In genomic region chr2:64678771-64679615, GRCh38 we compare ENCODE assay signal across 14 cellular contexts. TPM values are rescaled to one million over a fixed set of nuclear protein-coding genes. Genes with fewer than 3 reads are reported as not detected.
DNase-seq lines count a peak whose midpoint lies in the region; ATAC-seq and TF ChIP-seq lines count a peak whose summit lies in the region.
"Had no signal": no experiment of that assay in that cellular context is flagged by ENCODE, and none has a peak within 500 bp of the region (broad histone marks: within the 10 kb centered on the region; RNA-seq: fewer than 3 reads in every experiment).

No MANE protein-coding gene starts in this region.

- dilution Hi-C loops in IMR-90 (cut with HindIII; ENCODE audit: low sequenced_read_pairs, unreplicated experiment) = no loop called here

- H2BK20ac ChIP-seq in IMR-90 (ENCODE audit: low read depth, low read length) = no peak overlapping the region

- POLR2A ChIA-PET in IMR-90 (lab: Charles Lee; ENCODE audit: unreplicated experiment) = no interaction called here
- POLR2A ChIA-PET in activated naive CD8-positive, alpha-beta T cell treated with anti-CD3 and anti-CD28 coated beads, Interleukin-2, amount 10 ng/mL, durations not matched to agents 7 days and 5 days (lab: Charles Lee) = interaction anchor here (0.8 to 1.9 kb wide), 3 partner anchors 24 to 27 kb away, joined by 3 to 7 read pairs (median 3); partner anchors contain the start of gene SERTAD2

- no peak overlapping the region for H2BK120ac ChIP-seq in IMR-90 (ENCODE audit: low read depth, low read length)

- peaks cover 9% of the 10 kb centered on the region for H3K36me3 Mint-ChIP-seq in activated naive CD8-positive, alpha-beta T cell treated with anti-CD3 and anti-CD28 coated beads, Interleukin-2, amount 10 ng/mL, durations not matched to agents 7 days and 5 days
- H3K36me3 Mint-ChIP-seq in nephron (ENCODE audit: low read depth) = no peaks in the 10 kb centered on the region
- H3K36me3 Mint-ChIP-seq: naive B cell had no signal

- no peak overlapping the region for H3K9ac ChIP-seq in IMR-90 (ENCODE audit: low read depth, low read length)
- H3K9ac ChIP-seq: BLaER1 treated with 17β-estradiol and CSF1 and Interleukin-3, amounts not matched to agents 10 nM and 100 nM had no signal

- H3K36me3 ChIP-seq in IMR-90 (ENCODE audit: control insufficient read depth, insufficient read depth, low read length) = no peaks in the 10 kb centered on the region
- H3K36me3 ChIP-seq: BLaER1 treated with 17β-estradiol and CSF1 and Interleukin-3, amounts not matched to agents 10 nM and 100 nM; heart left ventricle; transverse colon had no signal

- peak overlapping the region; percentile 41 for H3K4me3 Mint-ChIP-seq in activated naive CD8-positive, alpha-beta T cell treated with anti-CD3 and anti-CD28 coated beads, Interleukin-2, amount 10 ng/mL, durations not matched to agents 7 days and 5 days
- peak overlapping the region in 1 of 3 experiments; percentile 25 for H3K4me3 Mint-ChIP-seq in nephron
- H3K4me3 Mint-ChIP-seq: naive B cell had no signal

- H3K4me1 ChIP-seq in IMR-90 (ENCODE audit: control insufficient read depth, insufficient read depth, low read length) = peaks cover 2% of the 10 kb centered on the region; the same call in 1 of the 2 replicates

- BruUV-seq in IMR-90 (replicated peaks; lab: Mats Ljungman, UMichigan) = no TSS peak

- no peak overlapping the region for H3K56ac ChIP-seq in IMR-90 (ENCODE audit: extremely low read depth, insufficient read depth, low read length)

- no peaks in the 10 kb centered on the region for H4K20me1 ChIP-seq in IMR-90 (ENCODE audit: insufficient read depth, low read length)
- H4K20me1 ChIP-seq: BLaER1 treated with 17β-estradiol and CSF1 and Interleukin-3, amounts not matched to agents 10 nM and 100 nM had no signal

- H3K4ac ChIP-seq in IMR-90 (ENCODE audit: low read depth, low read length) = no peak overlapping the region

- H4K8ac ChIP-seq in IMR-90 (ENCODE audit: low read depth in 2 of 2, low read length in 2 of 2) = no peak overlapping the region

- no peak overlapping the region for H2BK5ac ChIP-seq in IMR-90 (ENCODE audit: low read depth, low read length, poor library complexity, severe bottlenecking)

- no peak overlapping the region for H2AFZ ChIP-seq in IMR-90 (replicated peaks; ENCODE audit: low read length, poor library complexity)

- TF ChIP-seq CTCF in IMR-90 (conservative IDR thresholded peaks at IDR 0.05; ENCODE audit: low read depth, low read length) (no peak), nephron (IDR thresholded peaks at IDR 0.05; ENCODE audit: unreplicated experiment in 3 of 3) (no peak)

- no peaks in the 10 kb centered on the region for H3K27me3 Mint-ChIP-seq in activated naive CD8-positive, alpha-beta T cell treated with anti-CD3 and anti-CD28 coated beads, Interleukin-2, amount 10 ng/mL, durations not matched to agents 7 days and 5 days
- no peaks in the 10 kb centered on the region for H3K27me3 Mint-ChIP-seq in nephron (ENCODE audit: low read depth)
- H3K27me3 Mint-ChIP-seq: naive B cell had no signal

- no peak overlapping the region for H3K18ac ChIP-seq in IMR-90 (ENCODE audit: low read depth, low read length)

- no peak overlapping the region for H3K23ac ChIP-seq in IMR-90 (ENCODE audit: low read depth, low read length)

- ATAC-seq in GM18909 (IDR thresholded peaks at IDR 0.05; ENCODE audit: poor library complexity, unreplicated experiment) = peak; percentile 47
- 0 out of 2 replicates have a peak, but pooled peaks have one; percentile 21 for ATAC-seq in IMR-90 (ENCODE audit: low read depth)
- no peak for ATAC-seq in activated naive CD8-positive, alpha-beta T cell treated with anti-CD3 and anti-CD28 coated beads, Interleukin-2, amount 10 ng/mL, durations not matched to agents 7 days and 5 days (ENCODE audit: low read depth)
- ATAC-seq in GM21723 (IDR thresholded peaks at IDR 0.05; ENCODE audit: unreplicated experiment) = no peak
- no peak for ATAC-seq in HG03139 (IDR thresholded peaks at IDR 0.05; ENCODE audit: unreplicated experiment)
- ATAC-seq: heart left ventricle, left colon had no signal

- no peak for TF ChIP-seq POLR2A in IMR-90 (IDR thresholded peaks at IDR 0.05; ENCODE audit: low read depth, low read length)

- H3K9me3 Mint-ChIP-seq in activated naive CD8-positive, alpha-beta T cell treated with anti-CD3 and anti-CD28 coated beads, Interleukin-2, amount 10 ng/mL, durations not matched to agents 7 days and 5 days = no peaks in the 10 kb centered on the region
- no peaks in the 10 kb centered on the region for H3K9me3 Mint-ChIP-seq in nephron
- H3K9me3 Mint-ChIP-seq: naive B cell had no signal

- H3K79me1 ChIP-seq in IMR-90 (ENCODE audit: low read depth in 1 of 2, low read length in 2 of 2) = no peaks in the 10 kb centered on the region; a peak in 1 of 4 replicates

- H3K9me1 ChIP-seq in IMR-90 (ENCODE audit: insufficient read depth, low read length) = no peaks in the 10 kb centered on the region

- CTCF ChIA-PET in IMR-90 (lab: Yijun Ruan, JAX) = interaction anchor here (1.1 kb wide), 1 partner anchor 11 kb away, joined by 3 read pairs; no protein-coding TSS in a partner anchor

- no peak overlapping the region for H3K14ac ChIP-seq in IMR-90 (replicated peaks; ENCODE audit: low read depth, low read length)

- intact Hi-C loops in IMR-90 (cut with micrococcal nuclease) = no loop called here

- no peak overlapping the region for H3K4me2 ChIP-seq in IMR-90 (ENCODE audit: low read depth, low read length)

- no peak overlapping the region for H4K5ac ChIP-seq in IMR-90 (ENCODE audit: low read depth, low read length)

- DNase-seq in IMR-90 = no peak
- no peak for DNase-seq in activated naive CD8-positive, alpha-beta T cell treated with anti-CD3 and anti-CD28 coated beads, Interleukin-2, amount 10 ng/mL, durations not matched to agents 7 days and 5 days
- DNase-seq in activated naive CD4-positive, alpha-beta T cell treated with Interleukin-2 at 50 U/mL for 16 hours = no peak
- DNase-seq: heart left ventricle, left colon, naive B cell, NCI-H1092, transverse colon had no signal

- H3K4me3 ChIP-seq in IMR-90 (ENCODE audit: insufficient read depth, low read depth, low read length) = no peak overlapping the region
- H3K4me3 ChIP-seq: BLaER1 treated with 17β-estradiol and CSF1 and Interleukin-3, amounts not matched to agents 10 nM and 100 nM; heart left ventricle; transverse colon had no signal

- H4K91ac ChIP-seq in IMR-90 (ENCODE audit: insufficient read depth, low read depth, low read length) = no peak overlapping the region

- no peaks in the 10 kb centered on the region for H3K9me3 ChIP-seq in IMR-90 (ENCODE audit: control insufficient read depth, insufficient read depth, low read length)
- H3K9me3 ChIP-seq: BLaER1 treated with 17β-estradiol and CSF1 and Interleukin-3, amounts not matched to agents 10 nM and 100 nM; heart left ventricle; transverse colon had no signal

- H3K27me3 ChIP-seq in IMR-90 (ENCODE audit: control insufficient read depth, insufficient read depth, low read length) = no peaks in the 10 kb centered on the region
- H3K27me3 ChIP-seq: BLaER1 treated with 17β-estradiol and CSF1 and Interleukin-3, amounts not matched to agents 10 nM and 100 nM; heart left ventricle; transverse colon had no signal

- no peak for TF ChIP-seq RAD21 in IMR-90 (IDR thresholded peaks at IDR 0.05; ENCODE audit: low read length)

- H3K27ac Mint-ChIP-seq in activated naive CD8-positive, alpha-beta T cell treated with anti-CD3 and anti-CD28 coated beads, Interleukin-2, amount 10 ng/mL, durations not matched to agents 7 days and 5 days = peak overlapping the region; percentile 67
- H3K27ac Mint-ChIP-seq in nephron = peak overlapping the region; percentile 73 to 85 (median 77)

- peaks cover 31% of the 10 kb centered on the region for H3K4me1 Mint-ChIP-seq in activated naive CD8-positive, alpha-beta T cell treated with anti-CD3 and anti-CD28 coated beads, Interleukin-2, amount 10 ng/mL, durations not matched to agents 7 days and 5 days
- H3K4me1 Mint-ChIP-seq in nephron = peaks cover 44% of the 10 kb centered on the region

- no peak overlapping the region for H2AK9ac ChIP-seq in IMR-90 (replicated peaks; ENCODE audit: low read depth, low read length, poor library complexity)

- in situ Hi-C loops in IMR-90 (cut with MboI; ENCODE audit: low sequenced_read_pairs) = no loop called here

- no peak overlapping the region for H2AK5ac ChIP-seq in IMR-90 (ENCODE audit: low read depth, low read length)

- H2BK15ac ChIP-seq in IMR-90 (ENCODE audit: low read depth, low read length) = no peak overlapping the region

- H3K27ac ChIP-seq in IMR-90 (ENCODE audit: insufficient read depth, low read length) = no peak overlapping the region
- H3K27ac ChIP-seq: BLaER1 treated with 17β-estradiol and CSF1 and Interleukin-3, amounts not matched to agents 10 nM and 100 nM; transverse colon; VCaP had no signal

- no CpG with 5 or more reads among the region's 3 CpGs for WGBS in IMR-90 (ENCODE audit: extremely low coverage in 2 of 2, insufficient read length in 1 of 2), 2 experiments

TF ChIP-seq in IMR-90, 13 proteins besides CTCF, POLR2A, EP300 and RAD21 (continues in another document):
- TF ChIP-seq SMC3 (IDR thresholded peaks at IDR 0.05; ENCODE audit: low read depth, low read length) (no peak), ELK1 (IDR thresholded peaks at IDR 0.05; ENCODE audit: borderline replicate concordance, low read depth, low read length) (no peak), MAZ (IDR thresholded peaks at IDR 0.05; ENCODE audit: borderline replicate concordance, low read depth, low read length) (no peak), FOS (IDR thresholded peaks at IDR 0.05; ENCODE audit: low read depth, low read length) (no peak), MAFK (IDR thresholded peaks at IDR 0.05; ENCODE audit: low read depth, low read length) (no peak)

RNA-seq across cellular contexts. Expression of gene SERTAD2, which starts 25.3 kb away (rescaled TPM):
- total RNA-seq in IMR-90 (2012; rRNA removed) = 5.0 and 6.7 TPM in 2 replicates
- polyA plus RNA-seq in IMR-90 (2012; rRNA removed) = 11.0 and 12.7 TPM in 2 replicates
- polyA plus RNA-seq in IMR-90 (2012; cell fraction: cytosol; rRNA removed) = 5.3 and 11.9 TPM in 2 replicates
- 6.0 TPM in 2 replicates for polyA plus RNA-seq in IMR-90 (2012; cell fraction: nucleus; rRNA removed; ENCODE audit: low replicate concordance)
- total RNA-seq in activated naive CD8-positive, alpha-beta T cell treated with anti-CD3 and anti-CD28 coated beads, Interleukin-2, amount 10 ng/mL, durations not matched to agents 7 days and 5 days = 10 to 100 TPM; 27.0 to 27.7 TPM

Comparison
In these comparisons a context has a peak if more than half of its experiments do, and no peak if none do; other contexts are left out.
1. ATAC-seq: peak in GM18909 (single experiment) and IMR-90 (single experiment); none in activated naive CD8-positive, alpha-beta T cell treated with anti-CD3 and anti-CD28 coated beads, Interleukin-2, amount 10 ng/mL, durations not matched to agents 7 days and 5 days (single experiment), GM21723 (single experiment) and HG03139 (single experiment).